Comparison of ENCODE assay signal across 20 cellular contexts in genomic region chr17:44382917-44383316, GRCh38. TPM values are rescaled to one million over a fixed set of nuclear protein-coding genes. Genes with fewer than 3 reads are reported as not detected.
DNase-seq lines count a peak whose midpoint lies in the region; ATAC-seq, FAIRE-seq and TF ChIP-seq lines count a peak whose summit lies in the region.
"Had no signal": no experiment of that assay in that cellular context is flagged by ENCODE, and none has a peak within 500 bp of the region (broad histone marks: within the 10 kb centered on the region; RNA-seq: fewer than 3 reads in every experiment).

No MANE protein-coding gene starts in this region.

- CTCF ChIA-PET in H1 (lab: Charles Lee; ENCODE audit: partially characterized antibody) = interaction anchor here (1.0 to 1.5 kb wide), 2 partner anchors 25 to 28 kb away, joined by 3 read pairs; no protein-coding TSS in a partner anchor

- no peak overlapping the region for H2AFZ ChIP-seq in H1 (ENCODE audit: low read length)
- H2AFZ ChIP-seq in GM23248 = no peak overlapping the region
- H2AFZ ChIP-seq: GM23338 had no signal

- H3K36me3 ChIP-seq in H1 (ENCODE audit: control insufficient read depth in 2 of 4, insufficient read depth in 4 of 4, low read length in 3 of 4) = no peaks in the 10 kb centered on the region
- no peaks in the 10 kb centered on the region for H3K36me3 ChIP-seq in GM23248 (ENCODE audit: low read depth)
- H3K36me3 ChIP-seq: HAP-1 had no signal

- ATAC-seq in activated CD4-positive, CD25-positive, alpha-beta regulatory T cell treated with anti-CD3 and anti-CD28 coated beads, Interleukin-2, amount 50 U/mL, for 24 hours = no peak
- no peak for ATAC-seq in T-helper 17 cell
- ATAC-seq: GM12878, GM23338 had no signal

- H3K4me2 ChIP-seq in H1 (ENCODE audit: insufficient read depth in 1 of 2, low read depth in 2 of 2, low read length in 2 of 2) = no peak overlapping the region
- H3K4me2 ChIP-seq in GM23248 (ENCODE audit: unreplicated experiment) = no peak overlapping the region
- H3K4me2 ChIP-seq: GM23338 had no signal

- H3K27ac ChIP-seq in H1 (ENCODE audit: low read depth, low read length) (no peak overlapping the region), GM23248 (no peak overlapping the region)

- no peaks in the 10 kb centered on the region for H3K79me1 ChIP-seq in H1 (ENCODE audit: low read depth, low read length)

- no peak overlapping the region for H2BK120ac ChIP-seq in H1 (replicated peaks; ENCODE audit: low read depth, low read length)

- no peak overlapping the region for H3K23ac ChIP-seq in H1 (ENCODE audit: insufficient read length)

- no peak for TF ChIP-seq POLR2A in H1 (IDR thresholded peaks at IDR 0.05; ENCODE audit: control extremely low read depth in 1 of 2, low read depth in 2 of 2, low read length in 2 of 2)

- H3K27ac Mint-ChIP-seq in T-helper 17 cell (peak overlapping the region; percentile 67), nephron progenitor cell (peak overlapping the region; percentile 81)
- H3K27ac Mint-ChIP-seq: GM23338 had no signal

- H3K4me1 ChIP-seq in H1 (replicated peaks in 1 of 4; ENCODE audit: control insufficient read depth in 3 of 4, insufficient read depth in 4 of 4, low read length in 3 of 4) = peaks cover 3 to 21% (median 7%) of the 10 kb centered on the region in 4 experiments; a peak in 6 of 7 replicates
- no peaks in the 10 kb centered on the region for H3K4me1 ChIP-seq in GM23248 (ENCODE audit: insufficient read depth)

- no peaks in the 10 kb centered on the region for H3K9me2 ChIP-seq in GM23248 (ENCODE audit: insufficient read depth)

- no peak for TF ChIP-seq CTCF in H1 (IDR thresholded peaks at IDR 0.05; ENCODE audit: control extremely low read depth in 1 of 3, insufficient read depth in 1 of 3, low read depth in 1 of 3, low read length in 3 of 3)
- no peak for TF ChIP-seq CTCF in nephron progenitor cell (IDR thresholded peaks at IDR 0.05)

- no peak overlapping the region for H4K5ac ChIP-seq in H1 (ENCODE audit: insufficient read length, low read depth, low read length)

- peaks cover 10 to 34% (median 31%) of the 10 kb centered on the region in 4 experiments for H3K27me3 ChIP-seq in H1 (replicated peaks in 1 of 4; ENCODE audit: control insufficient read depth in 3 of 4, extremely low read depth in 1 of 4, insufficient read depth in 3 of 4, low read length in 3 of 4)
- peaks cover 24% of the 10 kb centered on the region for H3K27me3 ChIP-seq in GM23248 (replicated peaks; ENCODE audit: insufficient read depth)

- POLR2A ChIA-PET in H1 (lab: Charles Lee; ENCODE audit: partially characterized antibody) = no interaction called here

- H3K4me3 ChIP-seq in H1 (ENCODE audit: extremely low read depth in 1 of 4, insufficient read depth in 2 of 4, low read depth in 3 of 4, low read length in 4 of 4) (no peak overlapping the region), GM23248 (no peak overlapping the region)
- H3K4me3 ChIP-seq: GM12878, GM23338, HAP-1 had no signal

- no peak overlapping the region for H2BK5ac ChIP-seq in H1 (ENCODE audit: low read depth, low read length)

- H3K9me3 Mint-ChIP-seq in nephron progenitor cell = no peaks in the 10 kb centered on the region
- H3K9me3 Mint-ChIP-seq: GM23338 had no signal

- H3K9ac ChIP-seq in H1 (replicated peaks in 1 of 4; ENCODE audit: extremely low read depth in 1 of 4, low read depth in 3 of 4, low read length in 3 of 4) = no peak overlapping the region
- no peak overlapping the region for H3K9ac ChIP-seq in GM23248

- H3K4me1 Mint-ChIP-seq in T-helper 17 cell (peaks cover 15% of the 10 kb centered on the region), nephron progenitor cell (peaks cover 15% of the 10 kb centered on the region)

- peak; percentile 17 for DNase-seq in activated CD4-positive, CD25-positive, alpha-beta regulatory T cell treated with anti-CD3 and anti-CD28 coated beads, Interleukin-2, amount 50 U/mL, for 72 hours
- DNase-seq in T-helper 17 cell (no peak), H1 (ENCODE audit: low read depth in 1 of 2, low spot score in 2 of 2) (no peak), nephron progenitor cell (no peak), NCI-H446 (lab: John Stamatoyannopoulos, UW) (no peak), GM23248 (no peak), NCI-H748 (lab: John Stamatoyannopoulos, UW; ENCODE audit: unreplicated experiment) (no peak)
- DNase-seq: C1 segment of cervical spinal cord; Calu3; CD4-positive, alpha-beta memory T cell; COR-L47; DMS79; EL; GDM1 had no signal

- no peak overlapping the region for H3K4ac ChIP-seq in H1 (replicated peaks; ENCODE audit: insufficient read length, low read depth, low read length)

- H2BK12ac ChIP-seq in H1 (ENCODE audit: low read depth, low read length) = peak overlapping the region; percentile 39; the same call in 1 of the 2 replicates

- in situ Hi-C loops in GM23248 (cut with MboI) = no loop called here

- no peak overlapping the region for H4K91ac ChIP-seq in H1 (replicated peaks; ENCODE audit: insufficient read length, low read length)

- no peak overlapping the region for H2BK20ac ChIP-seq in H1 (ENCODE audit: low read length)

- no peak overlapping the region for H3K14ac ChIP-seq in H1 (ENCODE audit: insufficient read length)

- no peaks in the 10 kb centered on the region for H3F3A ChIP-seq in GM23248 (ENCODE audit: insufficient read depth)

- no peak overlapping the region for H3K56ac ChIP-seq in H1 (replicated peaks; ENCODE audit: insufficient read length, low read depth, low read length)

- TF ChIP-seq RAD21 in H1 (IDR thresholded peaks at IDR 0.05 in 1 of 2, conservative IDR thresholded peaks at IDR 0.05 in 1 of 2; ENCODE audit: low read depth in 2 of 2, low read length in 2 of 2) = no peak

- peaks cover 39% of the 10 kb centered on the region for H3K27me3 Mint-ChIP-seq in T-helper 17 cell
- peaks cover 61% of the 10 kb centered on the region for H3K27me3 Mint-ChIP-seq in nephron progenitor cell (ENCODE audit: low read depth, poor library complexity)

- H4K8ac ChIP-seq in H1 (ENCODE audit: extremely low read depth, insufficient read depth, low read length) = no peak overlapping the region

- peaks cover 12% of the 10 kb centered on the region; the same call in 1 of the 2 replicates for H3K23me2 ChIP-seq in H1 (ENCODE audit: low read depth, low read length)

- H2AK5ac ChIP-seq in H1 (ENCODE audit: low read depth, low read length) = no peak overlapping the region

- H3K9me3 ChIP-seq in T-helper 17 cell (ENCODE audit: control insufficient read depth, low read length, poor library complexity, severe bottlenecking) = no peaks in the 10 kb centered on the region
- H3K9me3 ChIP-seq in H1 (ENCODE audit: insufficient read depth in 2 of 2, low read depth in 1 of 2, low read length in 1 of 2) = no peaks in the 10 kb centered on the region
- no peaks in the 10 kb centered on the region for H3K9me3 ChIP-seq in GM23248 (ENCODE audit: low read depth)
- H3K9me3 ChIP-seq: HAP-1 had no signal

- TF ChIP-seq EP300 in H1 (IDR thresholded peaks at IDR 0.05; ENCODE audit: borderline replicate concordance in 1 of 2, low read depth in 2 of 2, low read length in 2 of 2) = no peak

- H2BK15ac ChIP-seq in H1 (ENCODE audit: low read length) = no peak overlapping the region

- H3K36me3 Mint-ChIP-seq in T-helper 17 cell (ENCODE audit: low read depth) (no peaks in the 10 kb centered on the region), nephron progenitor cell (ENCODE audit: low read depth) (no peaks in the 10 kb centered on the region)
- H3K36me3 Mint-ChIP-seq: CD4-positive, alpha-beta memory T cell had no signal

- H4K20me1 ChIP-seq in H1 (replicated peaks in 1 of 2; ENCODE audit: control insufficient read depth in 1 of 2, insufficient read depth in 2 of 2, low read length in 2 of 2) (peaks cover 0 to 4% of the 10 kb centered on the region in 2 experiments), GM23248 (ENCODE audit: insufficient read depth) (no peaks in the 10 kb centered on the region)

- no peak overlapping the region for H3K18ac ChIP-seq in H1 (ENCODE audit: extremely low read depth, low read length)

- H3K79me2 ChIP-seq in H1 (ENCODE audit: control insufficient read depth in 1 of 2, insufficient read depth in 2 of 2, low read length in 2 of 2) = no peaks in the 10 kb centered on the region
- no peaks in the 10 kb centered on the region for H3K79me2 ChIP-seq in GM23248 (ENCODE audit: insufficient read depth)

- H3K4me3 Mint-ChIP-seq in T-helper 17 cell = no peak overlapping the region
- H3K4me3 Mint-ChIP-seq in nephron progenitor cell = no peak overlapping the region
- H3K4me3 Mint-ChIP-seq: GM23338 had no signal

- FAIRE-seq in H1 (lab: Jason Lieb, UNC) = no peak
- FAIRE-seq: GM12878, GM19239, H54 had no signal

- WGBS in H1 (ENCODE audit: extremely low coverage in 1 of 2, insufficient coverage in 1 of 2, insufficient read length in 1 of 2, insufficient replicate concordance in 2 of 2, low coverage in 1 of 2, low lambda C conversion rate in 2 of 2, missing lambda C conversion rate in 1 of 2), 2 experiments = 89% methylated on average over 6 of the region's 6 CpGs; no CpG with 5 or more reads in 1 of the 2 experiments
- 69 to 74% methylated on average over 6 of the region's 6 CpGs for WGBS in GM23248 (ENCODE audit: low coverage in 1 of 2, low lambda C conversion rate in 2 of 2, missing lambda C conversion rate in 2 of 2), 2 experiments

RNA-seq across cellular contexts. Expression of gene ITGA2B, which starts 6.5 kb away (rescaled TPM):
- total RNA-seq in T-helper 17 cell = 100 to 1,000 TPM in 1 of 2 donors, 1 to 10 TPM in 1; 8.9 to 297 TPM
- 11.3 and 12.3 TPM in 2 replicates for total RNA-seq in H1 (2021; fragmentation: NEBNext Ultra II Directional; extraction: Animal tissue kit (Norgen Biotek cat#: 25700))
- polyA plus RNA-seq in H1 (2011; rRNA removed) (6.9 and 12.4 TPM in 2 replicates), GM23248 (2016; fragmentation: Nextera tagmentation; extraction: Ambion mirVana) (not detected in 2 replicates)
- polyA plus RNA-seq in H1 (2011; cell fraction: cytosol; rRNA removed) = 11.4 TPM
- 59.9 TPM for polyA plus RNA-seq in H1 (2011; cell fraction: nucleus; rRNA removed)
- polyA plus RNA-seq in H1 (2012, experiment 1 of 2) = 9.1 to 21.1 TPM (median 16.5 TPM) in 4 replicates
- polyA plus RNA-seq in H1 (2012, experiment 2 of 2) = 7.0 TPM
- 8.8 TPM for polyA plus RNA-seq in H1 (2013, experiment 1 of 2)
- polyA plus RNA-seq in H1 (2013, experiment 2 of 2) = 6.7 TPM
- 5.8 and 5.9 TPM in 2 replicates for polyA minus RNA-seq in H1 (2011; rRNA and poly(A)+ RNA removed)
- polyA minus RNA-seq in H1 (2011; cell fraction: cytosol; rRNA and poly(A)+ RNA removed) = 6.3 TPM
- 16.0 TPM for polyA minus RNA-seq in H1 (2011; cell fraction: nucleus; rRNA and poly(A)+ RNA removed)
- not detected in 2 replicates for total RNA-seq in GM23248 (2014; rRNA removed; shearing (Covaris generic))
- polyA plus RNA-seq: CD4-positive, alpha-beta memory T cell had no signal

RNA-seq across cellular contexts. Expression of gene FAM171A2, which starts 19.3 kb away (rescaled TPM):
- under 1 TPM; 0.07 to 0.31 TPM for total RNA-seq in T-helper 17 cell
- total RNA-seq in H1 (2021; fragmentation: NEBNext Ultra II Directional; extraction: Animal tissue kit (Norgen Biotek cat#: 25700)) = 23.9 and 24.1 TPM in 2 replicates
- 21.9 and 31.8 TPM in 2 replicates for polyA plus RNA-seq in H1 (2011; rRNA removed)
- 21.7 TPM for polyA plus RNA-seq in H1 (2011; cell fraction: cytosol; rRNA removed)
- polyA plus RNA-seq in H1 (2011; cell fraction: nucleus; rRNA removed) = 37.0 TPM
- 10.4 to 25.0 TPM (median 21.9 TPM) in 4 replicates for polyA plus RNA-seq in H1 (2012, experiment 1 of 2)
- polyA plus RNA-seq in H1 (2012, experiment 2 of 2) = 11.7 TPM
- 15.4 TPM for polyA plus RNA-seq in H1 (2013, experiment 1 of 2)
- polyA plus RNA-seq in H1 (2013, experiment 2 of 2) = 15.9 TPM
- polyA minus RNA-seq in H1 (2011; rRNA and poly(A)+ RNA removed) = 14.7 and 17.9 TPM in 2 replicates
- 22.5 TPM for polyA minus RNA-seq in H1 (2011; cell fraction: cytosol; rRNA and poly(A)+ RNA removed)
- 24.7 TPM for polyA minus RNA-seq in H1 (2011; cell fraction: nucleus; rRNA and poly(A)+ RNA removed)
- 4.6 and 4.8 TPM in 2 replicates for total RNA-seq in GM23248 (2014; rRNA removed; shearing (Covaris generic))
- 0.25 and 0.46 TPM in 2 replicates for polyA plus RNA-seq in GM23248 (2016; fragmentation: Nextera tagmentation; extraction: Ambion mirVana)

RNA-seq across cellular contexts. Expression of gene GRN, which starts 37.8 kb away (rescaled TPM):
- total RNA-seq in T-helper 17 cell = 10 to 100 TPM; 31.7 to 47.7 TPM
- 108 and 117 TPM in 2 replicates for total RNA-seq in H1 (2021; fragmentation: NEBNext Ultra II Directional; extraction: Animal tissue kit (Norgen Biotek cat#: 25700))
- polyA plus RNA-seq in H1 (2011; rRNA removed) (387 and 526 TPM in 2 replicates), GM23248 (2016; fragmentation: Nextera tagmentation; extraction: Ambion mirVana) (440 and 446 TPM in 2 replicates)
- 143 TPM for polyA plus RNA-seq in H1 (2011; cell fraction: cytosol; rRNA removed)
- 360 TPM for polyA plus RNA-seq in H1 (2011; cell fraction: nucleus; rRNA removed)
- 137 to 183 TPM (median 169 TPM) in 4 replicates for polyA plus RNA-seq in H1 (2012, experiment 1 of 2)
- polyA plus RNA-seq in H1 (2012, experiment 2 of 2) = 165 TPM
- 258 TPM for polyA plus RNA-seq in H1 (2013, experiment 1 of 2)
- polyA plus RNA-seq in H1 (2013, experiment 2 of 2) = 236 TPM
- 66.1 and 115 TPM in 2 replicates for polyA minus RNA-seq in H1 (2011; rRNA and poly(A)+ RNA removed)
- 135 TPM for polyA minus RNA-seq in H1 (2011; cell fraction: cytosol; rRNA and poly(A)+ RNA removed)
- 88.4 TPM for polyA minus RNA-seq in H1 (2011; cell fraction: nucleus; rRNA and poly(A)+ RNA removed)
- total RNA-seq in GM23248 (2014; rRNA removed; shearing (Covaris generic)) = 326 and 410 TPM in 2 replicates

RNA-seq across cellular contexts. Expression of gene SLC25A39, which starts 58.3 kb away (rescaled TPM):
- 10 to 100 TPM; 75.9 to 76.5 TPM for total RNA-seq in T-helper 17 cell
- 189 and 200 TPM in 2 replicates for total RNA-seq in H1 (2021; fragmentation: NEBNext Ultra II Directional; extraction: Animal tissue kit (Norgen Biotek cat#: 25700))
- polyA plus RNA-seq in H1 (2011; rRNA removed) = 291 and 408 TPM in 2 replicates
- polyA plus RNA-seq in H1 (2011; cell fraction: cytosol; rRNA removed) = 282 TPM
- 575 TPM for polyA plus RNA-seq in H1 (2011; cell fraction: nucleus; rRNA removed)
- 156 to 250 TPM (median 229 TPM) in 4 replicates for polyA plus RNA-seq in H1 (2012, experiment 1 of 2)
- polyA plus RNA-seq in H1 (2012, experiment 2 of 2) = 230 TPM
- 181 TPM for polyA plus RNA-seq in H1 (2013, experiment 1 of 2)
- 173 TPM for polyA plus RNA-seq in H1 (2013, experiment 2 of 2)
- 74.8 and 88.3 TPM in 2 replicates for polyA minus RNA-seq in H1 (2011; rRNA and poly(A)+ RNA removed)
- polyA minus RNA-seq in H1 (2011; cell fraction: cytosol; rRNA and poly(A)+ RNA removed) = 85.4 TPM
- 119 TPM for polyA minus RNA-seq in H1 (2011; cell fraction: nucleus; rRNA and poly(A)+ RNA removed)
- total RNA-seq in GM23248 (2014; rRNA removed; shearing (Covaris generic)) = 96.1 and 118 TPM in 2 replicates
- 117 TPM in 2 replicates for polyA plus RNA-seq in GM23248 (2016; fragmentation: Nextera tagmentation; extraction: Ambion mirVana)
